11 cellular contexts compared by ENCODE assay signal in the genomic region with DNA sequence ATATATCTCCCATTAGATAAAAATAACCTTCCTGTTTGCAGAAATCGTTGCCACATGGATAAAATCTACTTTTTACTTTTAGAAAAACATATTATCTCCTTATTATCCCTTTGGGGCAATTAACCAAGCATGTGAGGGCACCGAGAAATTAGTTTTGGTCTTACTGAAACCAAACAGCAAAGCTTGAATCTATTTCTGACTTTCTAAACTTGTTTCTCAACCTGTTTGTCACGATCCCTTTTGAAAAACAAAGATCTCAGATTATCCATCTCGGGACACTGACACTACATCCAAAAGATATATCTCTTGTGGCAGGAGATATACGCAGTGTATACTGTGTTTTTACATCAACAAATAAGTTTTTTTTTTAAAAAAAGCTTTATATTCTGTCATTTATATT. TPM values are rescaled to one million over a fixed set of nuclear protein-coding genes. Genes with fewer than 3 reads are reported as not detected.
A peak's percentile ranks its signal among the peaks of the same experiment; 100 is the strongest.
DNase-seq lines count a peak whose midpoint lies in the region; ATAC-seq and TF ChIP-seq lines count a peak whose summit lies in the region.
"Had no signal": no experiment of that assay in that cellular context is flagged by ENCODE, and none has a peak within 500 bp of the region (broad histone marks: within the 10 kb centered on the region; RNA-seq: fewer than 3 reads in every experiment).

No MANE protein-coding gene starts in this region.

- H3K9me3 ChIP-seq in BLaER1 treated with 17β-estradiol and CSF1 and Interleukin-3, amounts not matched to agents 10 nM and 100 nM (replicated peaks in 1 of 11) = peaks cover 0 to 6% (median 0%) of the 10 kb centered on the region in 11 experiments; a peak in 2 of 22 replicates
- no peaks in the 10 kb centered on the region for H3K9me3 ChIP-seq in breast epithelium
- no peaks in the 10 kb centered on the region for H3K9me3 ChIP-seq in neural progenitor cell (ENCODE audit: low read depth)
- H3K9me3 ChIP-seq in thyroid gland = no peaks in the 10 kb centered on the region

- H3K4me1 Mint-ChIP-seq in naive thymus-derived CD8-positive, alpha-beta T cell = peaks cover 25 to 69% (median 61%) of the 10 kb centered on the region in 4 donors
- H3K4me1 Mint-ChIP-seq in neural progenitor cell = peaks cover 21% of the 10 kb centered on the region

- no peak overlapping the region for H2AFZ ChIP-seq in neural progenitor cell (replicated peaks)

- POLR2A ChIA-PET in naive thymus-derived CD8-positive, alpha-beta T cell (lab: Charles Lee) = interaction anchor here (0.7 to 1.7 kb wide), 2 partner anchors 12 to 70 kb away, joined by 3 to 5 read pairs; a partner anchor contains a TSS

- H3K9me3 Mint-ChIP-seq in naive thymus-derived CD8-positive, alpha-beta T cell = peaks cover 0 to 2% (median 0%) of the 10 kb centered on the region in 9 donors
- H3K9me3 Mint-ChIP-seq in neural progenitor cell = no peaks in the 10 kb centered on the region

- WGBS in thyroid gland, 2 donors = 69 to 72% methylated on average over 5 of the region's 5 CpGs

- DNase-seq in KBM-7 = peak; percentile 7
- DNase-seq in breast epithelium (ENCODE audit: low spot score in 2 of 2) = no peak
- no peak for DNase-seq in naive thymus-derived CD8-positive, alpha-beta T cell
- no peak for DNase-seq in neural progenitor cell (ENCODE audit: low spot score)
- DNase-seq in NCI-H2107 treated with DMSO at 0.1 percent for 48 hours (lab: John Stamatoyannopoulos, UW; ENCODE audit: unreplicated experiment) = no peak
- DNase-seq in mesenteric fat pad (ENCODE audit: low spot score) = no peak
- no peak for DNase-seq in thyroid gland
- DNase-seq: activated CD4-positive, CD25-positive, alpha-beta regulatory T cell; NCI-H146; retina had no signal

- ATAC-seq in naive thymus-derived CD8-positive, alpha-beta T cell = no peak

- H3K27ac Mint-ChIP-seq in naive thymus-derived CD8-positive, alpha-beta T cell = peak overlapping the region in 9 of 10 donors; percentile 4 to 93 (median 37)
- no peak overlapping the region for H3K27ac Mint-ChIP-seq in neural progenitor cell

- H3K4me3 ChIP-seq in BLaER1 treated with 17β-estradiol and CSF1 and Interleukin-3, amounts not matched to agents 10 nM and 100 nM = peak overlapping the region; percentile 82 to 95 (median 88)
- H3K4me3 ChIP-seq in breast epithelium (peak overlapping the region; percentile 62 to 96 (median 95)), neural progenitor cell (no peak overlapping the region), thyroid gland (replicated peaks in 1 of 3) (no peak overlapping the region)

- H3K4me2 ChIP-seq in BLaER1 treated with 17β-estradiol and CSF1 and Interleukin-3, amounts not matched to agents 10 nM and 100 nM = peak overlapping the region; percentile 88 to 99 (median 94)
- H3K4me2 ChIP-seq in neural progenitor cell = no peak overlapping the region

- H3K27me3 ChIP-seq in BLaER1 treated with 17β-estradiol and CSF1 and Interleukin-3, amounts not matched to agents 10 nM and 100 nM = peaks cover 0 to 16% (median 10%) of the 10 kb centered on the region in 11 experiments; a peak in 10 of 22 replicates
- H3K27me3 ChIP-seq in breast epithelium = no peaks in the 10 kb centered on the region
- H3K27me3 ChIP-seq in neural progenitor cell = peaks cover 12% of the 10 kb centered on the region
- no peaks in the 10 kb centered on the region for H3K27me3 ChIP-seq in thyroid gland

- peaks cover 0 to 62% (median 37%) of the 10 kb centered on the region in 11 experiments; a peak in 19 of 22 replicates for H3K36me3 ChIP-seq in BLaER1 treated with 17β-estradiol and CSF1 and Interleukin-3, amounts not matched to agents 10 nM and 100 nM
- H3K36me3 ChIP-seq in breast epithelium (no peaks in the 10 kb centered on the region), neural progenitor cell (peaks cover 7% of the 10 kb centered on the region), thyroid gland (no peaks in the 10 kb centered on the region)

- TF ChIP-seq POLR2A in breast epithelium (IDR thresholded peaks at IDR 0.05) (no peak), thyroid gland (IDR thresholded peaks at IDR 0.05) (no peak)

- H3K27me3 Mint-ChIP-seq in naive thymus-derived CD8-positive, alpha-beta T cell = no peaks in the 10 kb centered on the region
- H3K27me3 Mint-ChIP-seq in neural progenitor cell (ENCODE audit: insufficient read depth, low read depth) = no peaks in the 10 kb centered on the region

- peaks cover 0 to 35% (median 12%) of the 10 kb centered on the region in 3 donors for H3K36me3 Mint-ChIP-seq in naive thymus-derived CD8-positive, alpha-beta T cell
- H3K36me3 Mint-ChIP-seq in neural progenitor cell = peaks cover 7% of the 10 kb centered on the region

- in situ Hi-C loops in KBM-7 (cut with MboI; ENCODE audit: low pct_unique_long_range_greater_than_20kb, low sequenced_read_pairs) = no loop called here

- TF ChIP-seq CTCF in breast epithelium (IDR thresholded peaks at IDR 0.05) = no peak
- TF ChIP-seq CTCF in neural progenitor cell (IDR thresholded peaks at IDR 0.05) = no peak
- TF ChIP-seq CTCF in thyroid gland (IDR thresholded peaks at IDR 0.05) = no peak

- intact Hi-C loops in breast epithelium (cut with DNase I; ENCODE audit: low total_unique reads) (no loop called here), thyroid gland (cut with DNase I) (loop anchor here (10.0 kb wide), 1 partner anchor 67 kb away; a partner anchor contains a TSS)

- H3K79me2 ChIP-seq in neural progenitor cell (ENCODE audit: low read depth) = peaks cover 64% of the 10 kb centered on the region

- H3F3A ChIP-seq in neural progenitor cell (ENCODE audit: low read depth) = peaks cover 18% of the 10 kb centered on the region

- H3K27ac ChIP-seq in BLaER1 treated with 17β-estradiol and CSF1 and Interleukin-3, amounts not matched to agents 10 nM and 100 nM = peak overlapping the region; percentile 85 to 97 (median 93)
- H3K27ac ChIP-seq in breast epithelium = peak overlapping the region; percentile 8 to 92
- no peak overlapping the region for H3K27ac ChIP-seq in neural progenitor cell
- no peak overlapping the region for H3K27ac ChIP-seq in thyroid gland

- peaks cover 7 to 60% (median 32%) of the 10 kb centered on the region in 11 experiments; a peak in 15 of 22 replicates for H4K20me1 ChIP-seq in BLaER1 treated with 17β-estradiol and CSF1 and Interleukin-3, amounts not matched to agents 10 nM and 100 nM
- peaks cover 3% of the 10 kb centered on the region for H4K20me1 ChIP-seq in neural progenitor cell (ENCODE audit: low read depth)

- peak overlapping the region; percentile 84 to 97 (median 94) for H3K9ac ChIP-seq in BLaER1 treated with 17β-estradiol and CSF1 and Interleukin-3, amounts not matched to agents 10 nM and 100 nM
- H3K9ac ChIP-seq in neural progenitor cell = no peak overlapping the region

- H3K4me1 ChIP-seq in BLaER1 treated with 17β-estradiol and CSF1 and Interleukin-3, amounts not matched to agents 10 nM and 100 nM = peaks cover 38 to 66% (median 58%) of the 10 kb centered on the region in 10 experiments
- H3K4me1 ChIP-seq in breast epithelium = peaks cover 0 to 12% of the 10 kb centered on the region in 2 donors
- H3K4me1 ChIP-seq in neural progenitor cell = peaks cover 6% of the 10 kb centered on the region
- peaks cover 21 to 31% of the 10 kb centered on the region in 2 donors for H3K4me1 ChIP-seq in thyroid gland

- peak overlapping the region; percentile 52 to 96 (median 72) for H3K4me3 Mint-ChIP-seq in naive thymus-derived CD8-positive, alpha-beta T cell
- no peak overlapping the region for H3K4me3 Mint-ChIP-seq in neural progenitor cell

RNA-seq across cellular contexts. Expression of a gene that starts 2.3 kb away (rescaled TPM):
- total RNA-seq in breast epithelium (10 to 100 TPM; 59.5 to 95.4 (median 65.2) TPM), neural progenitor cell (ENCODE audit: low replicate concordance) (17.7 and 28.5 TPM in 2 replicates), mesenteric fat pad (30.2 TPM), thyroid gland (10 to 100 TPM; 32.0 to 40.6 (median 33.7) TPM)
- 10 to 100 TPM; 48.8 to 50.5 TPM for total RNA-seq in naive thymus-derived CD8-positive, alpha-beta T cell
- polyA plus RNA-seq in naive thymus-derived CD8-positive, alpha-beta T cell = 10 to 100 TPM in 2 of 3 donors, 1 to 10 TPM in 1; 9.6 to 16.9 (median 14.3) TPM

Comparison
In these comparisons a context has a peak if more than half of its experiments do, and no peak if none do; other contexts are left out.
1. H3K27ac ChIP-seq: peak in BLaER1 treated with 17β-estradiol and CSF1 and Interleukin-3, amounts not matched to agents 10 nM and 100 nM (11 of 11) and breast epithelium (2 of 2); none in neural progenitor cell (single experiment) and thyroid gland (0 of 3).
2. H3K4me3 ChIP-seq: peak in BLaER1 treated with 17β-estradiol and CSF1 and Interleukin-3, amounts not matched to agents 10 nM and 100 nM (10 of 10) and breast epithelium (3 of 3); none in neural progenitor cell (single experiment) and thyroid gland (0 of 3).